Comparison of ENCODE assay signal across 15 cellular contexts in the genomic region with DNA sequence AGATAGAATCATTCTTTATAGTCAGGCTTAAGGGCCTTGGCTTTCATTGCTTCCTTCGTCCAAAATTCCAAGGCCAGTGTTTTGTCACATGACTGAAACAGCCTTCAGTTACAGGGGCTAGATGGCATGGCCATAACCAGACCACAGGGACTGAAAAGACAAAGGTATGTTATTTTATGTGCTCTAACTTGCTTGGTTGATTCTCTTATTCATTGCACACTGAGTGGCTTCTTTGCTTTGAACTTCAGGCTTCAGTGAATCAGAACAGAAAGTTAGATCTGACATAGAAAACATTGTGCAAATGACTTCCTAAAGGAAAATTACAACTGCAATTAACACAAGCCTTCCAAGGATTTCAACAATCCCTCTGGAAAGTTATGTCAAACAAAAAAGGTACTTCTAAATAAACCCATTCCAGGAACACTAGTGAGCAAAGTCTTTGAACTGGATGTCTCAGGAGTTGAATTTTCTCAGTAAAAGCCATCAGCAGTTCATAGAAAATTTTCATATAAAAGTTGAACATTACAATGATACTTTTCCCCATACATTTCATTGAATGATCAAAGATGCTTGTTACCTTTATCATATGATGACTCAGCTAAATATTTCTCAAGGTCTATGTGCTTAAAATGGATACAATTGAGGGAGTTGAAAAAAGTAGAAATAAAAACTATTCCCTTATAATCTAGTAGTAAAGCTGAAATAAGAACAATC.
DNase-seq lines count a peak whose midpoint lies in the region; ATAC-seq and TF ChIP-seq lines count a peak whose summit lies in the region.
"Had no signal": no experiment of that assay in that cellular context is flagged by ENCODE, and none has a peak within 500 bp of the region (broad histone marks: within the 10 kb centered on the region; RNA-seq: fewer than 3 reads in every experiment).

No MANE protein-coding gene starts in this region.

- H3K79me2 ChIP-seq in GM23248 (ENCODE audit: insufficient read depth): no peaks in the 10 kb centered on the region

- H3K4me1 ChIP-seq in stomach (no peaks in the 10 kb centered on the region), GM23248 (ENCODE audit: insufficient read depth) (peaks cover 11% of the 10 kb centered on the region)

- in situ Hi-C loops in GM23248 (cut with MboI): no loop called here

- H3K27me3 Mint-ChIP-seq in naive B cell: no peaks in the 10 kb centered on the region
- no peaks in the 10 kb centered on the region for H3K27me3 Mint-ChIP-seq in T-helper 17 cell

- WGBS in stomach, 5 donors: 53 to 74% (median 63%) methylated on average over 1 of the region's 1 CpG
- WGBS in GM23248 (ENCODE audit: low coverage in 1 of 2, low lambda C conversion rate in 2 of 2, missing lambda C conversion rate in 2 of 2), 2 experiments: 76 to 77% methylated on average over 1 of the region's 1 CpG

- no peak for TF ChIP-seq EP300 in stomach (IDR thresholded peaks at IDR 0.05)

- ATAC-seq in GM18868 (IDR thresholded peaks at IDR 0.05; ENCODE audit: unreplicated experiment) (peak; percentile 63), GM21786 (IDR thresholded peaks at IDR 0.05; ENCODE audit: unreplicated experiment) (peak; percentile 39), HG03460 (IDR thresholded peaks at IDR 0.05; ENCODE audit: unreplicated experiment) (peak; percentile 50), naive B cell (ENCODE audit: low read depth in 2 of 2) (peak; percentile 36 to 44), T-helper 17 cell (no peak)

- intact Hi-C loops in stomach (cut with DNase I; ENCODE audit: low total_unique reads): no loop called here

- no peaks in the 10 kb centered on the region for H4K20me1 ChIP-seq in GM23248 (ENCODE audit: insufficient read depth)

- no peak for TF ChIP-seq CTCF in stomach (IDR thresholded peaks at IDR 0.05)

- H3K4me3 Mint-ChIP-seq in naive B cell: peak overlapping the region in 3 of 8 donors; percentile 13 to 41 (median 39)
- H3K4me3 Mint-ChIP-seq in T-helper 17 cell: no peak overlapping the region

- H3K9me3 ChIP-seq in stomach: no peaks in the 10 kb centered on the region
- H3K9me3 ChIP-seq in T-helper 17 cell (ENCODE audit: control insufficient read depth, low read length, poor library complexity, severe bottlenecking): no peaks in the 10 kb centered on the region
- no peaks in the 10 kb centered on the region for H3K9me3 ChIP-seq in GM23248 (ENCODE audit: low read depth)

- H3K27me3 ChIP-seq in stomach: no peaks in the 10 kb centered on the region
- no peaks in the 10 kb centered on the region for H3K27me3 ChIP-seq in GM23248 (replicated peaks; ENCODE audit: insufficient read depth)
- H3K27me3 ChIP-seq: cardiac muscle cell had no signal

- H3K36me3 Mint-ChIP-seq in naive B cell (no peaks in the 10 kb centered on the region), T-helper 17 cell (ENCODE audit: low read depth) (no peaks in the 10 kb centered on the region)

- H3K9me2 ChIP-seq in GM23248 (ENCODE audit: insufficient read depth): no peaks in the 10 kb centered on the region

- H3K4me1 Mint-ChIP-seq in naive B cell: peaks cover 13 to 20% (median 18%) of the 10 kb centered on the region in 3 donors
- no peaks in the 10 kb centered on the region for H3K4me1 Mint-ChIP-seq in T-helper 17 cell

- no peak for TF ChIP-seq POLR2A in stomach (IDR thresholded peaks at IDR 0.05)

- peak overlapping the region in 4 of 6 donors; percentile 37 to 69 (median 58) for H3K27ac Mint-ChIP-seq in naive B cell
- no peak overlapping the region for H3K27ac Mint-ChIP-seq in T-helper 17 cell

- H3K4me3 ChIP-seq in stomach (no peak overlapping the region), GM23248 (no peak overlapping the region)
- H3K4me3 ChIP-seq: cardiac muscle cell, SK-N-MC had no signal

- H3K9me3 Mint-ChIP-seq in naive B cell: no peaks in the 10 kb centered on the region

- peaks cover 6% of the 10 kb centered on the region for H3F3A ChIP-seq in GM23248 (ENCODE audit: insufficient read depth)

- no peak overlapping the region for H2AFZ ChIP-seq in GM23248

- H3K36me3 ChIP-seq in stomach (no peaks in the 10 kb centered on the region), GM23248 (ENCODE audit: low read depth) (no peaks in the 10 kb centered on the region)
- H3K36me3 ChIP-seq: cardiac muscle cell had no signal

- DNase-seq in naive B cell: no peak
- no peak for DNase-seq in stomach
- DNase-seq in T-helper 17 cell: no peak
- DNase-seq in GM23248: no peak
- no peak for DNase-seq in MV-4-11 (lab: John Stamatoyannopoulos, UW)
- DNase-seq: activated naive CD4-positive, alpha-beta T cell treated with anti-CD3 and anti-CD28 coated beads, Interleukin-2, amount 50 U/mL, for 16 hours; effector memory CD4-positive, alpha-beta T cell; mesendoderm had no signal

- H3K27ac ChIP-seq in stomach (no peak overlapping the region), GM23248 (no peak overlapping the region)
- H3K27ac ChIP-seq: C4-2B, cardiac muscle cell, SK-N-MC, VCaP had no signal

- H3K9ac ChIP-seq in GM23248: no peak overlapping the region

- H3K4me2 ChIP-seq in GM23248 (ENCODE audit: unreplicated experiment): no peak overlapping the region
